Comparison of ENCODE assay signal across 8 cellular contexts in genomic region chr20:31573555-31574295, GRCh38. TPM values are rescaled to one million over a fixed set of nuclear protein-coding genes. Genes with fewer than 3 reads are reported as not detected.
DNase-seq lines count a peak whose midpoint lies in the region; ATAC-seq and TF ChIP-seq lines count a peak whose summit lies in the region.

No MANE protein-coding gene starts in this region.

- DNase-seq in Panc1 (ENCODE audit: low read depth, low spot score) (no peak), epithelial cell of esophagus (ENCODE audit: low read depth) (no peak), prostate gland (ENCODE audit: low spot score) (peak; percentile 51), amniotic stem cell (lab: John Stamatoyannopoulos, UW) (no peak)
- no peak for DNase-seq in stimulated activated CD4-positive, alpha-beta T cell treated with anti-CD3 and anti-CD28 coated beads, Interleukin-4, amount 100 ng/mL, for 1 hour

- no peak for TF ChIP-seq POLR2A in prostate gland (IDR thresholded peaks at IDR 0.05)

- H3K36me3 ChIP-seq in Panc1 (ENCODE audit: control insufficient read depth, insufficient read depth, low read length) (peaks cover 2% of the 10 kb centered on the region; the same call in 1 of the 2 replicates), prostate gland (no peaks in the 10 kb centered on the region)

- H3K4me3 ChIP-seq in Panc1 (ENCODE audit: low read depth in 2 of 2, low read length in 2 of 2) (peak overlapping the region; percentile 54 to 75), epithelial cell of esophagus (ENCODE audit: low read length) (peak overlapping the region; percentile 50), prostate gland (peak overlapping the region; percentile 37 to 48)

- WGBS in prostate gland = 25% methylated on average over 19 of the region's 19 CpGs

- in situ Hi-C loops in Panc1 (cut with HindIII; ENCODE audit: low pct_unique_long_range_greater_than_20kb, low sequenced_read_pairs) = no loop called here

- H3K9me3 ChIP-seq in Panc1 (ENCODE audit: control insufficient read depth, insufficient read depth, low read depth, low read length) (no peaks in the 10 kb centered on the region), prostate gland (no peaks in the 10 kb centered on the region)

- H3K27me3 ChIP-seq in Panc1 (ENCODE audit: control insufficient read depth, insufficient read depth, low read length) (no peaks in the 10 kb centered on the region), prostate gland (replicated peaks; ENCODE audit: insufficient read depth) (no peaks in the 10 kb centered on the region)

- POLR2A ChIA-PET in Panc1 (lab: Charles Lee) = interaction anchor here (0.5 to 4.0 kb wide), 19 partner anchors 11 to 553 kb away, joined by 3 to 76 read pairs (median 5); partner anchors contain the start of gene ID1

- H3K4me1 ChIP-seq in Panc1 (ENCODE audit: control insufficient read depth, insufficient read depth, low read length) (peaks cover 48% of the 10 kb centered on the region), prostate gland (replicated peaks) (peaks cover 6% of the 10 kb centered on the region)

- CTCF ChIA-PET in Panc1 (lab: Charles Lee) = interaction anchor here (0.7 to 10.8 kb wide), 9 partner anchors 11 to 138 kb away, joined by 3 to 298 read pairs (median 7); no protein-coding TSS in a partner anchor

- H3K27ac ChIP-seq in Panc1 (ENCODE audit: low read length) = peak overlapping the region; percentile 99
- peak overlapping the region; percentile 85 to 89 for H3K27ac ChIP-seq in prostate gland

- ATAC-seq in GM18517 (IDR thresholded peaks at IDR 0.05; ENCODE audit: unreplicated experiment) (peak; percentile 19), HG03095 (IDR thresholded peaks at IDR 0.05; ENCODE audit: unreplicated experiment) (peak; percentile 8), Panc1 (no peak), HG03039 (IDR thresholded peaks at IDR 0.05; ENCODE audit: unreplicated experiment) (no peak)

- TF ChIP-seq CTCF in Panc1 (IDR thresholded peaks at IDR 0.05) (no peak), epithelial cell of esophagus (IDR thresholded peaks at IDR 0.05; ENCODE audit: insufficient read depth, low read depth, low read length, missing control alignments) (no peak), prostate gland (IDR thresholded peaks at IDR 0.05) (no peak)

- intact Hi-C loops in Panc1 (cut with micrococcal nuclease; ENCODE audit: unreplicated experiment) (no loop called here), prostate gland (cut with DNase I) (loop anchor here (2.0 kb wide), 1 partner anchor 31 kb away; the partner anchor contains the start of gene ID1)

- BruUV-seq in Panc1 (replicated peaks; lab: Mats Ljungman, UMichigan) = TSS peak; percentile 85

RNA-seq across cellular contexts. Expression of gene ID1, which starts 31.4 kb away (rescaled TPM):
- total RNA-seq in Panc1 (2021; ENCODE audit: unreplicated experiment) (152 TPM), prostate gland (100 to 1,000 TPM; 356 to 514 TPM)
- 185 TPM for polyA plus RNA-seq in Panc1 (2012; ENCODE audit: insufficient read length)

RNA-seq across cellular contexts. Expression of gene HM13, which starts 59.5 kb away (rescaled TPM):
- total RNA-seq in Panc1 (2021; ENCODE audit: unreplicated experiment) = 337 TPM
- polyA plus RNA-seq in Panc1 (2012; ENCODE audit: insufficient read length) = 424 TPM
- total RNA-seq in prostate gland = 100 to 1,000 TPM in 1 of 2 donors, 10 to 100 TPM in 1; 99.7 to 131 TPM

Comparison
In these comparisons a context has a peak if more than half of its experiments do, and no peak if none do; other contexts are left out.
1. ATAC-seq: peak in GM18517 (single experiment) and HG03095 (single experiment); none in Panc1 (single experiment) and HG03039 (single experiment).
2. Peak in every context shown above with its lines, with median percentiles within 50 percentile points of each other: H3K4me3 ChIP-seq.